Comparison of ENCODE assay signal across 1 cellular context in genomic region chrX:48468693-48469691, GRCh38.
TF ChIP-seq lines count a peak whose summit lies in the region.

No MANE protein-coding gene starts in this region.

TF ChIP-seq in endothelial cell of umbilical vein, 7 proteins besides CTCF, POLR2A, EP300 and RAD21:
- TF ChIP-seq JUN (IDR thresholded peaks at IDR 0.05; ENCODE audit: borderline replicate concordance, insufficient read depth, insufficient read length, low read depth) = no peak
- TF ChIP-seq EZH2 (IDR thresholded peaks at IDR 0.05; ENCODE audit: borderline replicate concordance, low read depth, low read length, severe bottlenecking) = no peak
- no peak for TF ChIP-seq POLR2AphosphoS5 (IDR thresholded peaks at IDR 0.05; ENCODE audit: insufficient read depth, low read depth, low read length)
- TF ChIP-seq, protein P1, sequence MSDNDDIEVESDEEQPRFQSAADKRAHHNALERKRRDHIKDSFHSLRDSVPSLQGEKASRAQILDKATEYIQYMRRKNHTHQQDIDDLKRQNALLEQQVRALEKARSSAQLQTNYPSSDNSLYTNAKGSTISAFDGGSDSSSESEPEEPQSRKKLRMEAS (IDR thresholded peaks at IDR 0.05; ENCODE audit: insufficient read depth, insufficient read length) = no peak
- TF ChIP-seq MYC (IDR thresholded peaks at IDR 0.05; ENCODE audit: low read depth, low read length) = no peak
- no peak for TF ChIP-seq FOS (IDR thresholded peaks at IDR 0.05; ENCODE audit: borderline replicate concordance, insufficient read depth, low read length)
- TF ChIP-seq GATA2 (IDR thresholded peaks at IDR 0.05; ENCODE audit: insufficient read depth, insufficient read length, low read depth, low read length) = no peak
